Comparison of ENCODE assay signal across 9 cellular contexts in genomic region chr11:126063510-126063858, GRCh38. TPM values are rescaled to one million over a fixed set of nuclear protein-coding genes. Genes with fewer than 3 reads are reported as not detected.
A peak's percentile ranks its signal among the peaks of the same experiment; 100 is the strongest.
DNase-seq lines count a peak whose midpoint lies in the region; ATAC-seq and TF ChIP-seq lines count a peak whose summit lies in the region.
"Had no signal": no experiment of that assay in that cellular context is flagged by ENCODE, and none has a peak within 500 bp of the region (broad histone marks: within the 10 kb centered on the region; RNA-seq: fewer than 3 reads in every experiment).

No MANE protein-coding gene starts in this region.

- no peak for TF ChIP-seq CTCF in OCI-LY7 (conservative IDR thresholded peaks at IDR 0.05; ENCODE audit: low read length)
- no peak for TF ChIP-seq CTCF in epithelial cell of esophagus (IDR thresholded peaks at IDR 0.05; ENCODE audit: insufficient read depth, low read depth, low read length, missing control alignments)
- TF ChIP-seq CTCF in ovary (IDR thresholded peaks at IDR 0.05) = no peak

- no peak for TF ChIP-seq POLR2A in ovary (IDR thresholded peaks at IDR 0.05)

- no peaks in the 10 kb centered on the region for H3K9me2 ChIP-seq in OCI-LY7 (ENCODE audit: insufficient read depth, low read length)

- H3K4me3 ChIP-seq in CD4-positive, alpha-beta memory T cell (ENCODE audit: low read length in 2 of 2) = peak overlapping the region in 1 of 2 donors; percentile 39
- H3K4me3 ChIP-seq in OCI-LY7 (ENCODE audit: low read depth, low read length, poor library complexity, severe bottlenecking) = peak overlapping the region; percentile 22
- peak overlapping the region; percentile 25 for H3K4me3 ChIP-seq in epithelial cell of esophagus (ENCODE audit: low read length)
- peak overlapping the region; percentile 93 for H3K4me3 ChIP-seq in ovary

- no peaks in the 10 kb centered on the region for H4K20me1 ChIP-seq in OCI-LY7 (ENCODE audit: insufficient read depth, low read length)

- H3K9me3 ChIP-seq in CD4-positive, alpha-beta memory T cell (ENCODE audit: control insufficient read depth in 1 of 2, low read length in 2 of 2) = no peaks in the 10 kb centered on the region
- H3K9me3 ChIP-seq in OCI-LY7 (ENCODE audit: low read length) (no peaks in the 10 kb centered on the region), ovary (no peaks in the 10 kb centered on the region)
- H3K9me3 ChIP-seq: mucosa of descending colon had no signal

- H3K27ac ChIP-seq in CD4-positive, alpha-beta memory T cell (ENCODE audit: low read depth, low read length) = no peak overlapping the region
- H3K27ac ChIP-seq in OCI-LY7 (ENCODE audit: low read depth, low read length, poor library complexity, severe bottlenecking) (no peak overlapping the region), ovary (no peak overlapping the region)

- peaks cover 0 to 2% of the 10 kb centered on the region in 2 donors for H3K27me3 Mint-ChIP-seq in CD4-positive, alpha-beta memory T cell

- no peaks in the 10 kb centered on the region for H3K36me3 Mint-ChIP-seq in CD4-positive, alpha-beta memory T cell

- peak overlapping the region; percentile 59 for H3K4me2 ChIP-seq in OCI-LY7 (ENCODE audit: low read length)

- H3K79me2 ChIP-seq in OCI-LY7 (ENCODE audit: insufficient read depth, low read depth, low read length) = no peaks in the 10 kb centered on the region

- DNase-seq in CD4-positive, alpha-beta memory T cell = no peak
- DNase-seq in OCI-LY7 (ENCODE audit: low spot score) (no peak), epithelial cell of esophagus (ENCODE audit: low read depth) (no peak), ovary (no peak), DMS153 treated with DMSO at 0.1 percent for 48 hours (lab: John Stamatoyannopoulos, UW; ENCODE audit: unreplicated experiment) (no peak), midbrain (lab: John Stamatoyannopoulos, UW) (no peak)
- DNase-seq in stimulated activated CD4-positive, alpha-beta T cell treated with anti-CD3 and anti-CD28 coated beads, Interleukin-12 subunit alpha, Interleukin-12 subunit beta, amount 100 ng/mL, for 4 hours = no peak

- TF ChIP-seq EP300 in ovary (IDR thresholded peaks at IDR 0.05) = no peak

- H3K4me1 ChIP-seq in CD4-positive, alpha-beta memory T cell (ENCODE audit: insufficient read depth, low read length) = peaks cover 14% of the 10 kb centered on the region
- H3K4me1 ChIP-seq in OCI-LY7 (ENCODE audit: insufficient read depth, low read length, poor library complexity, severe bottlenecking) (peaks cover 5% of the 10 kb centered on the region), ovary (ENCODE audit: insufficient read depth) (no peaks in the 10 kb centered on the region)

- no peak for ATAC-seq in HG03442 (IDR thresholded peaks at IDR 0.05; ENCODE audit: unreplicated experiment)

- H3K4me1 Mint-ChIP-seq in CD4-positive, alpha-beta memory T cell = peaks cover 5 to 14% (median 9%) of the 10 kb centered on the region in 4 donors

- H3K27ac Mint-ChIP-seq in CD4-positive, alpha-beta memory T cell = peak overlapping the region in 3 of 7 donors; percentile 82 to 97 (median 96)

- peak overlapping the region; percentile 52; the same call in 1 of the 2 replicates for H2AFZ ChIP-seq in OCI-LY7 (ENCODE audit: low read length)

- intact Hi-C loops in CD4-positive, alpha-beta memory T cell (cut with micrococcal nuclease) = loop anchor here (1.0 to 10.0 kb wide), 7 partner anchors 21 to 1391 kb away; partner anchors contain the start of genes DCPS, FAM118B, HYLS1 and RPUSD4
- intact Hi-C loops in OCI-LY7 (cut with micrococcal nuclease; ENCODE audit: unreplicated experiment) (loop anchor here (1.0 kb wide), 1 partner anchor 126 kb away; no protein-coding TSS in a partner anchor), ovary (cut with DNase I) (no loop called here)

- WGBS in ovary, 3 donors = 14 to 20% (median 17%) methylated on average over 10 of the region's 10 CpGs

- no peaks in the 10 kb centered on the region for H3K36me3 ChIP-seq in CD4-positive, alpha-beta memory T cell (ENCODE audit: insufficient read depth, low read length)
- H3K36me3 ChIP-seq in OCI-LY7 (ENCODE audit: insufficient read depth, low read length) (no peaks in the 10 kb centered on the region), ovary (no peaks in the 10 kb centered on the region)

- POLR2A ChIA-PET in CD4-positive, alpha-beta memory T cell (lab: Charles Lee; ENCODE audit: partially characterized antibody) = interaction anchor here (1.3 to 3.2 kb wide), 2 partner anchors 21 to 240 kb away, joined by 3 to 23 read pairs; partner anchors contain the start of gene DCPS
- POLR2A ChIA-PET in OCI-LY7 (lab: Charles Lee) = interaction anchor here (1.0 kb wide), 1 partner anchor 12 kb away, joined by 6 read pairs; no protein-coding TSS in a partner anchor

- no TSS peak for BruUV-seq in OCI-LY7 (replicated peaks; lab: Mats Ljungman, UMichigan)

- CTCF ChIA-PET in CD4-positive, alpha-beta memory T cell (lab: Charles Lee; ENCODE audit: partially characterized antibody) = no interaction called here
- CTCF ChIA-PET in OCI-LY7 (lab: Charles Lee; ENCODE audit: unreplicated experiment) = no interaction called here

- peak overlapping the region; percentile 86 to 96 (median 90) for H3K4me3 Mint-ChIP-seq in CD4-positive, alpha-beta memory T cell

- H3K9me3 Mint-ChIP-seq in CD4-positive, alpha-beta memory T cell = peaks cover 0 to 3% (median 0%) of the 10 kb centered on the region in 8 donors

- H3K27me3 ChIP-seq in CD4-positive, alpha-beta memory T cell (ENCODE audit: insufficient read depth, low read length) = no peaks in the 10 kb centered on the region
- no peaks in the 10 kb centered on the region for H3K27me3 ChIP-seq in ovary

RNA-seq across cellular contexts. Expression of gene CDON, which starts 0.8 kb away (rescaled TPM):
- total RNA-seq in CD4-positive, alpha-beta memory T cell = 1 to 10 TPM; 2.7 to 3.1 TPM
- under 1 TPM; 0.03 to 0.54 TPM for polyA plus RNA-seq in CD4-positive, alpha-beta memory T cell
- total RNA-seq in OCI-LY7 (2014; rRNA removed; shearing (Covaris generic)) = 1.5 and 2.0 TPM in 2 replicates
- 1.1 and 2.5 TPM in 2 replicates for total RNA-seq in OCI-LY7 (2022)
- total RNA-seq in ovary = 100 to 1,000 TPM in 5 of 7 donors, 10 to 100 TPM in 2; 46.3 to 211 (median 137) TPM
- 10 to 100 TPM; 15.0 to 42.7 TPM for polyA plus RNA-seq in ovary

Comparison
In these comparisons a context has a peak if more than half of its experiments do, and no peak if none do; other contexts are left out.
1. RNA of gene CDON, which starts 0.8 kb away (total RNA-seq): 46.3 to 211 TPM in ovary; 2.7 to 3.1 TPM in CD4-positive, alpha-beta memory T cell and 1.1 to 2.5 TPM in OCI-LY7; every median in the first group is over 10 times any median in the second.
2. intact Hi-C loops: an anchor here in CD4-positive, alpha-beta memory T cell (1.0 to 10.0 kb wide) and OCI-LY7 (1.0 kb wide); none called in ovary.